In the genomic region with DNA sequence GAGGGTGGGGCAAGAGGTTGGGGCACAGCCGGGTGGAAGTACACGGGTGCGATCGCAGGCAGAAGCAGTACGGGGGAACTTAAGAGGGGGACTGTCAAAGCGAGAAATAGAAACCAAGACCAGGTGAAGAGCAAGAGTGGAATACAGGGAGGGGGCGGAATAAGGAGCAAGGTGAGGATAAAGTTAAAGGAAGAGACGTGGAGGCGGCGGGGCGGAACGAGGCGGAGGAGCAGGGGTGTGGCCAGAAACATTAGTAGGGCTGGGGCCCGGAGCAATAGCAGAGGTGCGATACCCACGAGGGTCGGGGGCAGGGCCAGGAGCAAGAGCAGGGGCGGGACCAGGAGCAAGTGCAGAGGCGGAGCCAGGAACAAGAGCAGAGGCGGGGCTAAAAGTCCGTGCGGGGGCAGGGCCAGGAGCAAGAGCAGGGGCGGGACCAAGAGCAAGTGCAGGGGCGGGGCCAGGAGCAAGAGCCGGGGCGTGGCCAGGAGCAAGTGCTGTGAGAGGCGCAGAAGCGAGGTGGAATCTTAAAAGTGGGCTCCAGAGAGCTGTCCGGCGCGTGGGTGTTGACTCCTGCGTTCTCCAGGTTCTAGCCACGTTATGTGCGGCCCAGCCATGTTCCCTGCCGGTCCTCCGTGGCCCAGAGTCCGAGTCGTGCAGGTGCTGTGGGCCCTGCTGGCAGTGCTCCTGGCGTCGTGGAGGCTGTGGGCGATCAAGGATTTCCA, we compare ENCODE assay signal across 8 cellular contexts. TPM values are rescaled to one million over a fixed set of nuclear protein-coding genes. Genes with fewer than 3 reads are reported as not detected.
DNase-seq lines count a peak whose midpoint lies in the region; TF ChIP-seq lines count a peak whose summit lies in the region.

No MANE protein-coding gene starts in this region.

- TF ChIP-seq CTCF in HFFc6 (IDR thresholded peaks at IDR 0.05) (no peak), suprapubic skin (IDR thresholded peaks at IDR 0.05) (no peak)

- H3K27ac ChIP-seq in suprapubic skin: peak overlapping the region; percentile 96

- H3K36me3 ChIP-seq in suprapubic skin: peaks cover 3% of the 10 kb centered on the region

- H3K4me3 Mint-ChIP-seq in HFFc6: peak overlapping the region; percentile 96
- H3K4me3 Mint-ChIP-seq in activated naive CD4-positive, alpha-beta T cell treated with anti-CD3 and anti-CD28 coated beads, Interleukin-2, amount 10 ng/mL, durations not matched to agents 7 days and 5 days: peak overlapping the region; percentile 87

- H3K27me3 Mint-ChIP-seq in HFFc6 (ENCODE audit: insufficient read depth): peaks cover 1% of the 10 kb centered on the region; the same call in 1 of the 2 replicates
- H3K27me3 Mint-ChIP-seq in activated naive CD4-positive, alpha-beta T cell treated with anti-CD3 and anti-CD28 coated beads, Interleukin-2, amount 10 ng/mL, durations not matched to agents 7 days and 5 days: no peaks in the 10 kb centered on the region

- no peak for TF ChIP-seq POLR2A in suprapubic skin (IDR thresholded peaks at IDR 0.05)

- peak overlapping the region; percentile 95 for H3K27ac Mint-ChIP-seq in HFFc6
- H3K27ac Mint-ChIP-seq in activated naive CD4-positive, alpha-beta T cell treated with anti-CD3 and anti-CD28 coated beads, Interleukin-2, amount 10 ng/mL, durations not matched to agents 7 days and 5 days: peak overlapping the region; percentile 99

- H3K4me3 ChIP-seq in suprapubic skin: peak overlapping the region; percentile 76

- peaks cover 29% of the 10 kb centered on the region for H3K4me1 ChIP-seq in suprapubic skin

- peaks cover 17% of the 10 kb centered on the region for H3K4me1 Mint-ChIP-seq in HFFc6 (ENCODE audit: low read depth)
- H3K4me1 Mint-ChIP-seq in activated naive CD4-positive, alpha-beta T cell treated with anti-CD3 and anti-CD28 coated beads, Interleukin-2, amount 10 ng/mL, durations not matched to agents 7 days and 5 days: peaks cover 11% of the 10 kb centered on the region

- no peaks in the 10 kb centered on the region for H3K9me3 Mint-ChIP-seq in HFFc6
- no peaks in the 10 kb centered on the region for H3K9me3 Mint-ChIP-seq in activated naive CD4-positive, alpha-beta T cell treated with anti-CD3 and anti-CD28 coated beads, Interleukin-2, amount 10 ng/mL, durations not matched to agents 7 days and 5 days

- 4% methylated on average over 41 of the region's 41 CpGs for WGBS in suprapubic skin

- no peaks in the 10 kb centered on the region for H3K36me3 Mint-ChIP-seq in HFFc6 (ENCODE audit: low read depth)
- H3K36me3 Mint-ChIP-seq in activated naive CD4-positive, alpha-beta T cell treated with anti-CD3 and anti-CD28 coated beads, Interleukin-2, amount 10 ng/mL, durations not matched to agents 7 days and 5 days: no peaks in the 10 kb centered on the region

- CTCF ChIA-PET in activated naive CD4-positive, alpha-beta T cell treated with anti-CD3 and anti-CD28 coated beads, Interleukin-2, amount 10 ng/mL, durations not matched to agents 7 days and 5 days (lab: Charles Lee): interaction anchor here (0.9 to 1.8 kb wide), 5 partner anchors 38 to 195 kb away, joined by 3 to 16 read pairs (median 8); a partner anchor contains a TSS

- DNase-seq in GM03348 (ENCODE audit: low spot score) (peak; percentile 92), HFFc6 (peak; percentile 87), NCI-H1048 (lab: John Stamatoyannopoulos, UW) (peak; percentile 76), SK-N-DZ (ENCODE audit: low spot score) (peak; percentile 89), globus pallidus (ENCODE audit: low spot score) (peak; percentile 90), occipital lobe (lab: John Stamatoyannopoulos, UW) (peak; percentile 86), suprapubic skin (ENCODE audit: low spot score in 2 of 2) (peak; percentile 97 to 98)
- DNase-seq in activated naive CD4-positive, alpha-beta T cell treated with anti-CD3 and anti-CD28 coated beads, Interleukin-2, amount 10 ng/mL, durations not matched to agents 7 days and 5 days: peak; percentile 97

- H3K9me3 ChIP-seq in suprapubic skin: no peaks in the 10 kb centered on the region

- H3K27me3 ChIP-seq in suprapubic skin: no peaks in the 10 kb centered on the region

- TF ChIP-seq EP300 in suprapubic skin (IDR thresholded peaks at IDR 0.05): no peak

RNA-seq across cellular contexts. Expression of a gene that starts 1.2 kb away (rescaled TPM):
- under 1 TPM in 5 of 6 experiments, not detected in 1; 0.14 to 0.66 (median 0.25) TPM for total RNA-seq in HFFc6 (2021; fragmentation: NEBNext Ultra II Directional; extraction: Animal tissue kit (Norgen Biotek cat#: 25700))
- polyA plus RNA-seq in SK-N-DZ (2014; cell fraction: cytosol; rRNA removed): 0.85 and 3.7 TPM in 2 replicates
- 2.0 and 5.3 TPM in 2 replicates for polyA plus RNA-seq in SK-N-DZ (2014; cell fraction: nucleus; rRNA removed)
- total RNA-seq in occipital lobe: 10.5 TPM
- 10 to 100 TPM in 2 of 4 donors, 1 to 10 TPM in 2; 4.1 to 26.3 (median 13.8) TPM for total RNA-seq in suprapubic skin

RNA-seq across cellular contexts. Expression of a gene that starts 17.2 kb away (rescaled TPM):
- total RNA-seq in HFFc6 (2021; fragmentation: NEBNext Ultra II Directional; extraction: Animal tissue kit (Norgen Biotek cat#: 25700)): 1 to 10 TPM; 2.6 to 9.2 (median 2.9) TPM
- polyA plus RNA-seq in SK-N-DZ (2014; cell fraction: cytosol; rRNA removed): 0.06 and 0.25 TPM in 2 replicates
- polyA plus RNA-seq in SK-N-DZ (2014; cell fraction: nucleus; rRNA removed): 0.03 and 0.05 TPM in 2 replicates
- total RNA-seq in occipital lobe (0.31 TPM), suprapubic skin (10 to 100 TPM; 18.6 to 27.4 (median 22.8) TPM)

RNA-seq across cellular contexts. Expression of a gene that starts 21.1 kb away (rescaled TPM):
- total RNA-seq in HFFc6 (2021; fragmentation: NEBNext Ultra II Directional; extraction: Animal tissue kit (Norgen Biotek cat#: 25700)): 10 to 100 TPM; 80.8 to 98.5 (median 86.6) TPM
- polyA plus RNA-seq in SK-N-DZ (2014; cell fraction: cytosol; rRNA removed): 73.2 and 80.4 TPM in 2 replicates
- 65.2 and 72.6 TPM in 2 replicates for polyA plus RNA-seq in SK-N-DZ (2014; cell fraction: nucleus; rRNA removed)
- total RNA-seq in occipital lobe: 41.8 TPM
- 10 to 100 TPM; 14.2 to 36.4 (median 26.1) TPM for total RNA-seq in suprapubic skin

RNA-seq across cellular contexts. Expression of a gene that starts 32.7 kb away (rescaled TPM):
- not detected for total RNA-seq in HFFc6 (2021; fragmentation: NEBNext Ultra II Directional; extraction: Animal tissue kit (Norgen Biotek cat#: 25700))
- not detected in 2 replicates for polyA plus RNA-seq in SK-N-DZ (2014; cell fraction: cytosol; rRNA removed)
- polyA plus RNA-seq in SK-N-DZ (2014; cell fraction: nucleus; rRNA removed): not detected in 2 replicates
- total RNA-seq in occipital lobe: not detected
- 100 to 1,000 TPM; 182 to 452 (median 349) TPM for total RNA-seq in suprapubic skin

RNA-seq across cellular contexts. Expression of a gene that starts 37.6 kb away (rescaled TPM):
- total RNA-seq in HFFc6 (2021; fragmentation: NEBNext Ultra II Directional; extraction: Animal tissue kit (Norgen Biotek cat#: 25700)): 100 to 1,000 TPM; 229 to 298 (median 259) TPM
- polyA plus RNA-seq in SK-N-DZ (2014; cell fraction: cytosol; rRNA removed): 321 and 441 TPM in 2 replicates
- polyA plus RNA-seq in SK-N-DZ (2014; cell fraction: nucleus; rRNA removed): 139 and 164 TPM in 2 replicates
- total RNA-seq in occipital lobe (102 TPM), suprapubic skin (100 to 1,000 TPM; 190 to 303 (median 296) TPM)

Comparison
In these comparisons a context has a peak if more than half of its experiments do, and no peak if none do; other contexts are left out.
1. Peak in every context shown above with its lines: DNase-seq, H3K4me3 ChIP-seq and H3K27ac ChIP-seq.